Comparison of ENCODE assay signal across 21 cellular contexts in genomic region chr3:65406470-65406869, GRCh38.
A peak's percentile ranks its signal among the peaks of the same experiment; 100 is the strongest.
DNase-seq lines count a peak whose midpoint lies in the region; ATAC-seq and TF ChIP-seq lines count a peak whose summit lies in the region.
"Had no signal": no experiment of that assay in that cellular context is flagged by ENCODE, and none has a peak within 500 bp of the region (broad histone marks: within the 10 kb centered on the region; RNA-seq: fewer than 3 reads in every experiment).

No MANE protein-coding gene starts in this region.

- H3K18ac ChIP-seq in IMR-90 (ENCODE audit: low read depth, low read length) = no peak overlapping the region

- H3K27me3 ChIP-seq in IMR-90 (ENCODE audit: control insufficient read depth, insufficient read depth, low read length) (no peaks in the 10 kb centered on the region), hepatocyte (no peaks in the 10 kb centered on the region), MM.1S (replicated peaks; ENCODE audit: insufficient read depth, low read length) (no peaks in the 10 kb centered on the region)
- H3K27me3 ChIP-seq: neural progenitor cell had no signal

- H3K27me3 Mint-ChIP-seq in WTC11 (ENCODE audit: low read depth) (no peaks in the 10 kb centered on the region), glutamatergic neuron (ENCODE audit: unreplicated experiment) (no peaks in the 10 kb centered on the region)
- H3K27me3 Mint-ChIP-seq: activated naive CD4-positive, alpha-beta T cell treated with anti-CD3 and anti-CD28 coated beads, Interleukin-2, amount 50 U/mL, for 24 hours; CD4-positive, alpha-beta T cell had no signal

- no peak overlapping the region for H2BK5ac ChIP-seq in IMR-90 (ENCODE audit: low read depth, low read length, poor library complexity, severe bottlenecking)

- H2AK9ac ChIP-seq in IMR-90 (replicated peaks; ENCODE audit: low read depth, low read length, poor library complexity) = no peak overlapping the region

- H3K79me2 ChIP-seq in hepatocyte (no peaks in the 10 kb centered on the region), MM.1S (ENCODE audit: low read length) (no peaks in the 10 kb centered on the region)

- no peak overlapping the region for H3K4me3 Mint-ChIP-seq in WTC11
- no peak overlapping the region for H3K4me3 Mint-ChIP-seq in glutamatergic neuron (ENCODE audit: unreplicated experiment)
- H3K4me3 Mint-ChIP-seq: activated naive CD4-positive, alpha-beta T cell treated with anti-CD3 and anti-CD28 coated beads, Interleukin-2, amount 50 U/mL, for 24 hours; activated T-cell treated with anti-CD3 and anti-CD28 coated beads, Interleukin-2, amount 50 U/mL, for 72 hours; CD4-positive, alpha-beta T cell; neural progenitor cell; stimulated activated effector memory CD8-positive, alpha-beta T cell treated with anti-CD3 and anti-CD28 coated beads, Interleukin-12 subunit alpha, Interleukin-12 subunit beta, amount 100 ng/mL, for 72 hours had no signal

- H4K91ac ChIP-seq in IMR-90 (ENCODE audit: insufficient read depth, low read depth, low read length) = no peak overlapping the region

- no peak overlapping the region for H3K23ac ChIP-seq in IMR-90 (ENCODE audit: low read depth, low read length)

- no peaks in the 10 kb centered on the region for H3K36me3 Mint-ChIP-seq in WTC11
- no peaks in the 10 kb centered on the region for H3K36me3 Mint-ChIP-seq in glutamatergic neuron (ENCODE audit: unreplicated experiment)
- H3K36me3 Mint-ChIP-seq: activated naive CD4-positive, alpha-beta T cell treated with anti-CD3 and anti-CD28 coated beads, Interleukin-2, amount 50 U/mL, for 24 hours; neural progenitor cell; stimulated activated effector memory CD8-positive, alpha-beta T cell treated with anti-CD3 and anti-CD28 coated beads, Interleukin-12 subunit alpha, Interleukin-12 subunit beta, amount 100 ng/mL, for 72 hours had no signal

- no peak overlapping the region for H2BK15ac ChIP-seq in IMR-90 (ENCODE audit: low read depth, low read length)

- peaks cover 2% of the 10 kb centered on the region; the same call in 1 of the 2 replicates for H3K4me1 ChIP-seq in IMR-90 (ENCODE audit: control insufficient read depth, insufficient read depth, low read length)
- no peaks in the 10 kb centered on the region for H3K4me1 ChIP-seq in hepatocyte (ENCODE audit: insufficient read depth)
- no peaks in the 10 kb centered on the region for H3K4me1 ChIP-seq in MM.1S (ENCODE audit: low read length)

- CTCF ChIA-PET in IMR-90 (lab: Yijun Ruan, JAX) (interaction anchor here (0.7 kb wide), 1 partner anchor 14 kb away, joined by 3 read pairs; no protein-coding TSS in a partner anchor), WTC11 (lab: Charles Lee) (no interaction called here)

- H3K4ac ChIP-seq in IMR-90 (ENCODE audit: low read depth, low read length) = no peak overlapping the region

- no peak overlapping the region for H2AFZ ChIP-seq in IMR-90 (replicated peaks; ENCODE audit: low read length, poor library complexity)
- no peak overlapping the region for H2AFZ ChIP-seq in hepatocyte
- H2AFZ ChIP-seq in MM.1S (ENCODE audit: low read length) = no peak overlapping the region
- H2AFZ ChIP-seq: neural progenitor cell had no signal

- H4K20me1 ChIP-seq in IMR-90 (ENCODE audit: insufficient read depth, low read length) (no peaks in the 10 kb centered on the region), hepatocyte (ENCODE audit: insufficient read depth, poor library complexity, severe bottlenecking) (no peaks in the 10 kb centered on the region), MM.1S (ENCODE audit: insufficient read depth, low read length) (no peaks in the 10 kb centered on the region)

- no peak overlapping the region for H3K56ac ChIP-seq in IMR-90 (ENCODE audit: extremely low read depth, insufficient read depth, low read length)

- H3K9me1 ChIP-seq in IMR-90 (ENCODE audit: insufficient read depth, low read length) = no peaks in the 10 kb centered on the region; the same call in 1 of the 2 replicates

- H3K27ac Mint-ChIP-seq in WTC11 (no peak overlapping the region), glutamatergic neuron (ENCODE audit: unreplicated experiment) (no peak overlapping the region)
- H3K27ac Mint-ChIP-seq: activated naive CD4-positive, alpha-beta T cell treated with anti-CD3 and anti-CD28 coated beads, Interleukin-2, amount 50 U/mL, for 24 hours; activated T-cell treated with anti-CD3 and anti-CD28 coated beads, Interleukin-2, amount 50 U/mL, for 72 hours; CD4-positive, alpha-beta T cell; neural progenitor cell; stimulated activated effector memory CD8-positive, alpha-beta T cell treated with anti-CD3 and anti-CD28 coated beads, Interleukin-12 subunit alpha, Interleukin-12 subunit beta, amount 100 ng/mL, for 72 hours had no signal

- H3K4me3 ChIP-seq in AG09309 (ENCODE audit: control insufficient read depth, low read depth, low read length) (no peak overlapping the region), IMR-90 (ENCODE audit: insufficient read depth, low read depth, low read length) (no peak overlapping the region), hepatocyte (no peak overlapping the region), MM.1S (ENCODE audit: low read length) (no peak overlapping the region)
- H3K4me3 ChIP-seq: neural progenitor cell had no signal

- no peak for TF ChIP-seq POLR2A in IMR-90 (IDR thresholded peaks at IDR 0.05; ENCODE audit: low read depth, low read length)

- no CpG with 5 or more reads among the region's 4 CpGs for WGBS in IMR-90 (ENCODE audit: extremely low coverage in 2 of 2, insufficient read length in 1 of 2), 2 experiments
- 68% methylated on average over 4 of the region's 4 CpGs for WGBS in hepatocyte (ENCODE audit: low lambda C conversion rate, missing lambda C conversion rate)

- intact Hi-C loops in IMR-90 (cut with micrococcal nuclease) = no loop called here

- no peaks in the 10 kb centered on the region for H3K79me1 ChIP-seq in IMR-90 (ENCODE audit: low read depth in 1 of 2, low read length in 2 of 2)

- H2AK5ac ChIP-seq in IMR-90 (ENCODE audit: low read depth, low read length) = no peak overlapping the region

- no peak overlapping the region for H3K9ac ChIP-seq in IMR-90 (ENCODE audit: low read depth, low read length)
- no peak overlapping the region for H3K9ac ChIP-seq in MM.1S (ENCODE audit: low read length)
- H3K9ac ChIP-seq: neural progenitor cell had no signal

- no peak for TF ChIP-seq RAD21 in IMR-90 (IDR thresholded peaks at IDR 0.05; ENCODE audit: low read length)

- dilution Hi-C loops in IMR-90 (cut with HindIII; ENCODE audit: low sequenced_read_pairs, unreplicated experiment) = no loop called here

- in situ Hi-C loops in IMR-90 (cut with MboI; ENCODE audit: low sequenced_read_pairs) = loop anchor here (25.0 kb wide), 1 partner anchor 869 kb away; no protein-coding TSS in a partner anchor

- BruUV-seq in IMR-90 (replicated peaks; lab: Mats Ljungman, UMichigan) = no TSS peak

- H3K4me2 ChIP-seq in IMR-90 (ENCODE audit: low read depth, low read length) (no peak overlapping the region), hepatocyte (no peak overlapping the region), MM.1S (ENCODE audit: low read depth, low read length) (no peak overlapping the region)
- H3K4me2 ChIP-seq: neural progenitor cell had no signal

- no peaks in the 10 kb centered on the region for H3K9me3 ChIP-seq in IMR-90 (ENCODE audit: control insufficient read depth, insufficient read depth, low read length)
- H3K9me3 ChIP-seq in hepatocyte (ENCODE audit: low read depth) = no peaks in the 10 kb centered on the region
- no peaks in the 10 kb centered on the region for H3K9me3 ChIP-seq in MM.1S (replicated peaks; ENCODE audit: insufficient read depth, low read length)

- H3K27ac ChIP-seq in IMR-90 (ENCODE audit: insufficient read depth, low read length) (no peak overlapping the region), hepatocyte (no peak overlapping the region), MM.1S (ENCODE audit: low read length) (no peak overlapping the region)
- H3K27ac ChIP-seq: neural progenitor cell had no signal

- H4K8ac ChIP-seq in IMR-90 (ENCODE audit: low read depth in 2 of 2, low read length in 2 of 2) = no peak overlapping the region

- no peaks in the 10 kb centered on the region for H3F3A ChIP-seq in MM.1S (ENCODE audit: insufficient read depth, low read length)

- POLR2A ChIA-PET in IMR-90 (lab: Charles Lee; ENCODE audit: unreplicated experiment) (no interaction called here), WTC11 (lab: Charles Lee) (no interaction called here)

- H3K36me3 ChIP-seq in IMR-90 (ENCODE audit: control insufficient read depth, insufficient read depth, low read length) = no peaks in the 10 kb centered on the region
- H3K36me3 ChIP-seq in hepatocyte (replicated peaks; ENCODE audit: insufficient read depth, low read depth) = no peaks in the 10 kb centered on the region
- H3K36me3 ChIP-seq in MM.1S (replicated peaks; ENCODE audit: insufficient read depth, low read length) = no peaks in the 10 kb centered on the region
- H3K36me3 ChIP-seq: neural progenitor cell had no signal

- H3K4me1 Mint-ChIP-seq in WTC11 (peaks cover 37% of the 10 kb centered on the region), glutamatergic neuron (ENCODE audit: low read depth, unreplicated experiment) (peaks cover 11% of the 10 kb centered on the region)
- H3K4me1 Mint-ChIP-seq: activated naive CD4-positive, alpha-beta T cell treated with anti-CD3 and anti-CD28 coated beads, Interleukin-2, amount 50 U/mL, for 24 hours; stimulated activated effector memory CD8-positive, alpha-beta T cell treated with anti-CD3 and anti-CD28 coated beads, Interleukin-12 subunit alpha, Interleukin-12 subunit beta, amount 100 ng/mL, for 72 hours had no signal

- H2BK20ac ChIP-seq in IMR-90 (ENCODE audit: low read depth, low read length) = no peak overlapping the region

- H3K9me3 Mint-ChIP-seq in WTC11 (no peaks in the 10 kb centered on the region), glutamatergic neuron (ENCODE audit: unreplicated experiment) (no peaks in the 10 kb centered on the region)
- H3K9me3 Mint-ChIP-seq: activated naive CD4-positive, alpha-beta T cell treated with anti-CD3 and anti-CD28 coated beads, Interleukin-2, amount 50 U/mL, for 24 hours; neural progenitor cell had no signal

- H3K9me2 ChIP-seq in hepatocyte (replicated peaks; ENCODE audit: insufficient read depth) (no peaks in the 10 kb centered on the region), MM.1S (replicated peaks; ENCODE audit: insufficient read depth, low read length) (no peaks in the 10 kb centered on the region)

- no peak overlapping the region for H4K5ac ChIP-seq in IMR-90 (ENCODE audit: low read depth, low read length)

- ATAC-seq in IMR-90 (ENCODE audit: low read depth) (peak; percentile 28), WTC11 (no peak), GM18498 (IDR thresholded peaks at IDR 0.05; ENCODE audit: unreplicated experiment) (no peak)
- ATAC-seq: activated T-cell treated with anti-CD3 and anti-CD28 coated beads, Interleukin-2, amount 50 U/mL, for 72 hours; stimulated activated effector memory CD8-positive, alpha-beta T cell treated with anti-CD3 and anti-CD28 coated beads, Interleukin-12 subunit alpha, Interleukin-12 subunit beta, amount 100 ng/mL, for 72 hours had no signal

- H3K14ac ChIP-seq in IMR-90 (replicated peaks; ENCODE audit: low read depth, low read length) = no peak overlapping the region

- TF ChIP-seq CTCF in AG09309 (IDR thresholded peaks at IDR 0.05; ENCODE audit: control insufficient read depth, insufficient read depth, low read depth, low read length, missing control alignments) (no peak), IMR-90 (conservative IDR thresholded peaks at IDR 0.05; ENCODE audit: low read depth, low read length) (no peak), WTC11 (IDR thresholded peaks at IDR 0.05) (no peak), hepatocyte (IDR thresholded peaks at IDR 0.05; ENCODE audit: poor library complexity) (no peak), glutamatergic neuron (IDR thresholded peaks at IDR 0.05; ENCODE audit: partially characterized antibody, unreplicated experiment) (no peak), MM.1S (IDR thresholded peaks at IDR 0.05; ENCODE audit: low read length) (no peak)

- DNase-seq in AG09309 (ENCODE audit: low read depth) (peak; percentile 7), IMR-90 (peak; percentile 66), WTC11 (ENCODE audit: low spot score) (no peak), hepatocyte (ENCODE audit: low spot score) (peak; percentile 17), glutamatergic neuron (no peak), MM.1S (no peak), 8988T (no peak)
- DNase-seq: activated CD4-positive, CD25-positive, alpha-beta regulatory T cell; activated T-cell treated with anti-CD3 and anti-CD28 coated beads, Interleukin-2, amount 50 U/mL, for 72 hours; CD4-positive, alpha-beta T cell; DMS53; erythroblast; hippocampal formation; NCI-H2029; NCI-H446; SHP77 treated with DMSO at 0.1 percent for 48 hours; T-helper 2 cell had no signal

- H2BK120ac ChIP-seq in IMR-90 (ENCODE audit: low read depth, low read length) = no peak overlapping the region

Comparison
In these comparisons a context has a peak if more than half of its experiments do, and no peak if none do; other contexts are left out.
1. DNase-seq: peak in AG09309 (single experiment), IMR-90 (single experiment) and hepatocyte (single experiment); none in WTC11 (single experiment), glutamatergic neuron (single experiment), MM.1S (single experiment) and 8988T (single experiment).